In the genomic region with DNA sequence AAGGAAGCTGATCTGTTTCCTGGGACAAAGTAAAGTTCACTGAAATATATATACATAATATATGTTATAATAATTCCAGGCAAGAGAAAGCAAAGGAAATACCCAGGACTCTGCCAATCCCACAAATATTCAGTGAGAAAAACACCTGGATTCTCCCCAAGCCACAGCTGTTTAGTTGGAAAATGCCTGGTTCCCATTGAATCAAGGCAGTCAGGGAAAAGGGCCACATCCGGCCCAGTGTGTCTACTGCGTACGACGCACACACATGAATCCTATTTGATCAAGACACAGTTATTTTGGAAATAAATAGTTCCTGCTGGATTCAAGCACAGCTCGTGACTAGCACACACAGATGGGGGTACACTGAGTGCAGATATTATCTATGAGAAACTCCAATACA, we compare ENCODE assay signal across 26 cellular contexts. TPM values are rescaled to one million over a fixed set of nuclear protein-coding genes. Genes with fewer than 3 reads are reported as not detected.
"Had no signal": no experiment of that assay in that cellular context is flagged by ENCODE, and none has a peak within 500 bp of the region (broad histone marks: within the 10 kb centered on the region; RNA-seq: fewer than 3 reads in every experiment).

No MANE protein-coding gene starts in this region.

- H3K36me3 ChIP-seq: esophagus squamous epithelium, heart left ventricle, right lobe of liver, tibial nerve, upper lobe of right lung, vagina had no signal

- H3K27ac Mint-ChIP-seq: effector memory CD8-positive, alpha-beta T cell; naive B cell; stimulated activated naive B cell treated with anti-CD40 and anti-IgM and Interleukin-4, amounts not matched to agents 10 μg/mL and 1 μg/mL and 100 μg/mL, for 72 hours; stimulated activated naive CD8-positive, alpha-beta T cell treated with anti-CD3 and anti-CD28 coated beads, Interleukin-15, amount 100 ng/mL, for 72 hours had no signal

- H3K36me3 Mint-ChIP-seq: stimulated activated naive B cell treated with anti-CD40 and anti-IgM and Interleukin-4, amounts not matched to agents 10 μg/mL and 1 μg/mL and 100 μg/mL, for 72 hours had no signal

- H3K9me3 Mint-ChIP-seq: effector memory CD8-positive, alpha-beta T cell; nephron; stimulated activated naive B cell treated with anti-CD40 and anti-IgM and Interleukin-4, amounts not matched to agents 10 μg/mL and 1 μg/mL and 100 μg/mL, for 72 hours; stimulated activated naive CD8-positive, alpha-beta T cell treated with anti-CD3 and anti-CD28 coated beads, Interleukin-15, amount 100 ng/mL, for 72 hours had no signal

- H3K4me3 Mint-ChIP-seq: effector memory CD8-positive, alpha-beta T cell; naive B cell; nephron; stimulated activated naive B cell treated with anti-CD40 and anti-IgM and Interleukin-4, amounts not matched to agents 10 μg/mL and 1 μg/mL and 100 μg/mL, for 72 hours; stimulated activated naive CD8-positive, alpha-beta T cell treated with anti-CD3 and anti-CD28 coated beads, Interleukin-15, amount 100 ng/mL, for 72 hours had no signal

- H3K9me3 ChIP-seq: esophagus squamous epithelium, heart left ventricle, psoas muscle, right lobe of liver, testis, tibial nerve, upper lobe of right lung, vagina had no signal

- DNase-seq: cortex of kidney; effector memory CD8-positive, alpha-beta T cell; esophagus squamous epithelium; heart left ventricle; hippocampal formation; left colon; left ventricle myocardium superior; mesendoderm; naive B cell; psoas muscle; retina; right lobe of liver; stimulated activated CD4-positive, alpha-beta T cell treated with anti-CD3 and anti-CD28 coated beads, Interleukin-15, amount 100 ng/mL, for 24 hours; stimulated activated CD4-positive, alpha-beta T cell treated with anti-CD3 and anti-CD28 coated beads, Interleukin-1b, Interleukin-23, amount 100 ng/mL, for 48 hours; stimulated activated CD4-positive, alpha-beta T cell treated with anti-CD3 and anti-CD28 coated beads, Interleukin-4, amount 100 ng/mL, for 4 hours; stimulated activated naive B cell treated with anti-CD40 and anti-IgM and Interleukin-4, amounts not matched to agents 10 μg/mL and 1 μg/mL and 100 μg/mL, for 72 hours; stimulated activated naive CD8-positive, alpha-beta T cell treated with anti-CD3 and anti-CD28 coated beads, Interleukin-15, amount 100 ng/mL, for 72 hours; testis; upper lobe of right lung had no signal

- FAIRE-seq: frontal cortex had no signal

- H3K4me1 Mint-ChIP-seq: nephron; stimulated activated naive B cell treated with anti-CD40 and anti-IgM and Interleukin-4, amounts not matched to agents 10 μg/mL and 1 μg/mL and 100 μg/mL, for 72 hours; stimulated activated naive CD8-positive, alpha-beta T cell treated with anti-CD3 and anti-CD28 coated beads, Interleukin-15, amount 100 ng/mL, for 72 hours had no signal

- H3K4me3 ChIP-seq: esophagus squamous epithelium, heart left ventricle, lung, psoas muscle, right lobe of liver, testis, tibial nerve, upper lobe of right lung, vagina had no signal

- H3K27me3 ChIP-seq: right lobe of liver, testis, vagina had no signal

RNA-seq across cellular contexts. Expression of a gene that starts 6.3 kb away (rescaled TPM):
- total RNA-seq: glomerular endothelial cell, left ventricle myocardium superior, subcutaneous adipose tissue had no signal
